In the genomic region with DNA sequence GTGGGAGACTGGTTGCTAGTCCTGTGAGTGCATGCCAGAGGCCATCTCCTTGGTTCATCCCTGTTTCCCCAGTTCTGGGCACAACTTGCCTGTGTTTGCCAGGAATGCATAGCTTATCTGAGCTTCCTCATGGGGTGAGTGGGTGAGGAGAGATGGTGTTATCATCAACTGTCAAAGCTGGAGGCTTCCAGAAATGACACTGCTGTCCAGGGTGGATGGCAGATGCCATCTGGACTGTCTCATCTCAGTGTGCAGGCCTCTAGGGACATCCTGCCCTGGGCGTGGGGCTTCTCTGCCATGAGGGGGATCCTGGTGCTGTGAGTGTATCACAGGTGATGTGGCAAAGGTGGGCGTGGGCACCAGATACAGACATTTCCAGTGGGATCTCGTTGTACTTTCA, we compare ENCODE assay signal across 21 cellular contexts.
"Had no signal": no experiment of that assay in that cellular context is flagged by ENCODE, and none has a peak within 500 bp of the region (broad histone marks: within the 10 kb centered on the region; RNA-seq: fewer than 3 reads in every experiment).

No MANE protein-coding gene starts in this region.

- H3K4me3 ChIP-seq: K562 had no signal

- ATAC-seq: K562, Panc1, PC-3 had no signal

- H3K4me3 Mint-ChIP-seq: IgD-negative memory B cell had no signal

- H3K27ac ChIP-seq: HL-60, KMS-11, RWPE1 had no signal

- H3K27me3 Mint-ChIP-seq: IgD-negative memory B cell had no signal

- H3K4me2 ChIP-seq: KMS-11 had no signal

- H3K9ac ChIP-seq: KMS-11 had no signal

- DNase-seq: Kasumi-1, MM.1S, NCI-H1092 treated with DMSO at 0.1 percent for 48 hours, NCI-H1436, NCI-H187, NCI-H2029, NCI-H2081 treated with DMSO at 0.1 percent for 48 hours, NCI-H2171, NCI-H226, NCI-H446, NCI-H510A, NCI-H524 treated with DMSO at 0.1 percent for 48 hours, NCI-H69, NCI-H774, PC-3 had no signal

- H3K27ac Mint-ChIP-seq: IgD-negative memory B cell had no signal

- H3K36me3 Mint-ChIP-seq: IgD-negative memory B cell had no signal
